34 cellular contexts compared by ENCODE assay signal in the genomic region with DNA sequence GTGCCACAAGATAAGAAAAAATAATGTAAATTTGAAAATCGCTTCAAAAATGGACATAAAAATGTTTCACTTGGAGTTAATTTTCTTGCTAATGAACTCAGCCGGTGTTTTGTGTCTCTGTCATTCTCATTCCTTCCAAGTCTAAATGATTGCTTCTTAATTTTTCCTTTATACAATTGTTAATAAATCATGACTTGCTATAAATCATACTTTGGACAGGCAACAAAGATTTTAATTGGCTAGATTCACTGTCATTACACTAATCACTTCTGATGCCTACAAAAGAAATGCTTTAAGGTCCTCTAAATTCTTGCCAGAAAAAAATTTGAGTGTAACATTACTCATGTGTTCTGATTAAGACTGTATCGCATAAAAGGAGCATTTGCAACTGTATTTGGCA.
"Had no signal": no experiment of that assay in that cellular context is flagged by ENCODE, and none has a peak within 500 bp of the region (broad histone marks: within the 10 kb centered on the region; RNA-seq: fewer than 3 reads in every experiment).

No MANE protein-coding gene starts in this region.

- H3K9me3 ChIP-seq: adrenal gland, ascending aorta had no signal

- FAIRE-seq: bronchial epithelial cell, TTC549 had no signal

- H3K4me3 ChIP-seq: adrenal gland, ascending aorta, cardiac muscle cell had no signal

- DNase-seq: activated B cell treated with CpG ODN at 0.5 μM for 24 hours; activated CD4-positive, alpha-beta memory T cell treated with anti-CD3 and anti-CD28 coated beads for 36 hours; activated CD4-positive, alpha-beta T cell treated with anti-CD3 and anti-CD28 coated beads for 4 hours; activated CD4-positive, alpha-beta T cell treated with anti-CD3 and anti-CD28 coated beads, Interleukin-2, amount 10 ng/mL, durations not matched to agents 24 days and 14 days; activated CD4-positive, alpha-beta T cell treated with anti-CD3 and anti-CD28 coated beads, Interleukin-2, amount 50 U/mL, for 1 hour; activated CD4-positive, alpha-beta T cell treated with anti-CD3 and anti-CD28 coated beads, Interleukin-2, amount 50 U/mL, for 4 hours; activated CD4-positive, CD25-positive, alpha-beta regulatory T cell treated with anti-CD3 and anti-CD28 coated beads, Interleukin-2, amount 50 U/mL, for 72 hours; activated CD8-positive, alpha-beta memory T cell treated with anti-CD3 and anti-CD28 coated beads, Interleukin-2, amount 50 U/mL, for 4 hours; activated CD8-positive, alpha-beta T cell treated with anti-CD3 and anti-CD28 coated beads for 36 hours; activated effector memory CD4-positive, alpha-beta T cell treated with anti-CD3 and anti-CD28 coated beads, Interleukin-2, amount 50 U/mL, for 16 hours; activated gamma-delta T cell treated with Interleukin-2 at 50 U/mL for 16 hours; activated naive CD4-positive, alpha-beta T cell; activated naive CD4-positive, alpha-beta T cell treated with anti-CD3 and anti-CD28 coated beads for 36 hours; activated naive CD4-positive, alpha-beta T cell treated with anti-CD3 and anti-CD28 coated beads, Interleukin-2, amount 50 U/mL, for 16 hours; activated naive CD8-positive, alpha-beta T cell treated with anti-CD3 and anti-CD28 coated beads for 36 hours; activated T-cell treated with anti-CD3 and anti-CD28 coated beads for 4 hours; activated T-cell treated with anti-CD3 and anti-CD28 coated beads, Interleukin-2, amount 50 U/mL, for 1 hour; activated T-cell treated with anti-CD3 and anti-CD28 coated beads, Interleukin-2, amount 50 U/mL, for 4 hours; activated T-cell treated with anti-CD3 and anti-CD28 coated beads, Interleukin-2, amount 50 U/mL, for 72 hours; adrenal gland; amniotic stem cell; anterior cingulate cortex; caudate nucleus; cerebellar nuclear complex; T-helper 1 cell; T-helper 2 cell; T-helper 9 cell had no signal

- H3K27me3 ChIP-seq: adrenal gland, ascending aorta, cardiac muscle cell had no signal

- H3K27ac ChIP-seq: adrenal gland, ascending aorta, cardiac muscle cell, VCaP had no signal

- ATAC-seq: activated CD8-positive, alpha-beta T cell treated with anti-CD3 and anti-CD28 coated beads for 36 hours; activated naive CD4-positive, alpha-beta T cell treated with anti-CD3 and anti-CD28 coated beads, Interleukin-2, amount 50 U/mL, for 72 hours; activated T-cell treated with anti-CD3 and anti-CD28 coated beads, Interleukin-2, amount 50 U/mL, for 4 hours; activated T-cell treated with anti-CD3 and anti-CD28 coated beads, Interleukin-2, amount 50 U/mL, for 72 hours; activated T-helper 17 cell treated with anti-CD3 and anti-CD28 coated beads, Interleukin-2, amount 50 U/mL, for 72 hours had no signal

- H3K36me3 ChIP-seq: adrenal gland, ascending aorta, cardiac muscle cell had no signal

- H3K4me1 ChIP-seq: adrenal gland had no signal
